ENCODE assay signal across 8 cellular contexts in the genomic region with DNA sequence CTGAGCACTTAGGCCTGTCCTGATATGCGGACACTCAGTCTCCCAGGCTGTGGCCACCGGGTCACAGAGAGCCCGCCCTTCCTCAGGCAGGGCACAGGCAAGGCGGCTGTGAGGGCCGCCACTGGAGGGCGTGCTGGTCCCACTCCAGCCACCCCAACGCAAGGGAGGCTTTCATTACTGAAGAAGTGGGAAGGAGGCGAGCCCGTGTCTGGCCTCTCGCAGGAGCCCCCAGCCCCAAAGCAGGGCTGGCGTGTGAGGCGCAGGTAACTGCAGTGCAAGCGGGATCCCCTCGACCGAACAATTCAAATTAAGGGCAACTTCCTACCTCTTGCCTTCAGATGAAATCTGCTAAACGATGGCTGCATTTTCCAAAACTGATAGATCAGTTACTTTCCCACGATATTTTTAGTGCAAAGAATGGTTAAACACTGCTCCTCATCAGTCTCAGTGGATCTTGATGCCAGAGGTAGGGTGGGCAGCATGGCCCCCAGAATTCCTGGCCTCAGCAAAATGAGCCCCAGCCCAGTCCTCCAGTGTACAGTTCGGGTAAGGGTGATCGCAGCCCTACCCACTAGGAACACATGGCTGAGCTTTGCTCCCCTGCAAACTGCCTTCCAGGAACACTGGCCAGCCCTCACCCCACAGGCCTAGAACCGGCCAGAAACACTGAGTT.
DNase-seq lines count a peak whose midpoint lies in the region; ATAC-seq, FAIRE-seq and TF ChIP-seq lines count a peak whose summit lies in the region.

No MANE protein-coding gene starts in this region.

- no peak overlapping the region for H3K4me2 ChIP-seq in GM12878 (ENCODE audit: control insufficient read depth, insufficient read depth)

- SMC1A ChIA-PET in GM12878 (lab: Charles Lee; ENCODE audit: uncharacterized antibody, unreplicated experiment), result interaction anchor here (1.1 to 2.0 kb wide), 2 partner anchors 29 kb away, joined by 9 to 12 read pairs; no protein-coding TSS in a partner anchor

- H3K4me1 ChIP-seq in GM12878 (ENCODE audit: control insufficient read depth, insufficient read depth, low read length), result peaks cover 29% of the 10 kb centered on the region
- H3K4me1 ChIP-seq in lower lobe of right lung, result peaks cover 10% of the 10 kb centered on the region
- peaks cover 0 to 18% (median 17%) of the 10 kb centered on the region in 4 donors for H3K4me1 ChIP-seq in tibial artery

- DNase-seq in activated CD4-positive, alpha-beta T cell treated with anti-CD3 and anti-CD28 coated beads for 48 hours, result peak; percentile 41
- DNase-seq in activated CD4-positive, alpha-beta T cell treated with anti-CD3 and anti-CD28 coated beads for 1 hour, result no peak
- peak; percentile 19 for DNase-seq in NCI-H1092 (lab: John Stamatoyannopoulos, UW)
- DNase-seq in GM12878 (ENCODE audit: low read depth, low spot score), result no peak
- peak; percentile 65 for DNase-seq in lower lobe of right lung
- no peak for DNase-seq in tibial artery
- DNase-seq in activated gamma-delta T cell treated with Interleukin-2 at 50 U/mL for 16 hours, result no peak

- CTCF ChIA-PET in GM12878 (lab: Yijun Ruan, JAX), result interaction anchor here (1.5 to 3.2 kb wide), 2 partner anchors 30 to 192 kb away, joined by 3 to 32 read pairs; no protein-coding TSS in a partner anchor

- RAD21 ChIA-PET in GM12878 (lab: Charles Lee; ENCODE audit: unreplicated experiment), result interaction anchor here (1.4 to 1.5 kb wide), 2 partner anchors 199 to 217 kb away, joined by 4 read pairs; no protein-coding TSS in a partner anchor

- POLR2A ChIA-PET in GM12878 (lab: Charles Lee), result no interaction called here

- peak; percentile 80 for TF ChIP-seq RAD21 in GM12878 (IDR thresholded peaks at IDR 0.05; ENCODE audit: insufficient read depth, low read depth, low read length)

- ATAC-seq in GM12878 (peak; percentile 62), lower lobe of right lung (peak; percentile 75 to 77), GM21423 (IDR thresholded peaks at IDR 0.05; ENCODE audit: unreplicated experiment) (no peak)

- no peak overlapping the region for H3K4me3 ChIP-seq in GM12878
- no peak overlapping the region for H3K4me3 ChIP-seq in lower lobe of right lung
- H3K4me3 ChIP-seq in tibial artery, result no peak overlapping the region

- H3K79me2 ChIP-seq in GM12878 (ENCODE audit: control insufficient read depth, insufficient read depth, low read length), result no peaks in the 10 kb centered on the region

- FAIRE-seq in GM12878 (lab: Jason Lieb, UNC), result no peak

- H3K9me3 ChIP-seq in GM12878 (replicated peaks; ENCODE audit: control insufficient read depth, insufficient read depth, low read length) (no peaks in the 10 kb centered on the region), lower lobe of right lung (no peaks in the 10 kb centered on the region), tibial artery (no peaks in the 10 kb centered on the region)

- BruUV-seq in GM12878 (replicated peaks; lab: Mats Ljungman, UMichigan), result no TSS peak

- no peak for TF ChIP-seq POLR2A in GM12878 (IDR thresholded peaks at IDR 0.05; ENCODE audit: low read depth, low read length)

- intact Hi-C loops in GM12878 (cut with micrococcal nuclease; ENCODE audit: unreplicated experiment), result loop anchor here (1.0 to 10.0 kb wide), 3 partner anchors 30 to 472 kb away; no protein-coding TSS in a partner anchor
- intact Hi-C loops in lower lobe of right lung (cut with DNase I), result loop anchor here (10.0 kb wide), 1 partner anchor 392 kb away; a partner anchor contains a TSS
- intact Hi-C loops in tibial artery (cut with DNase I; ENCODE audit: low total_unique reads), result loop anchor here (10.0 kb wide), 1 partner anchor 592 kb away; no protein-coding TSS in a partner anchor

- WGBS in GM12878 (ENCODE audit: insufficient coverage, insufficient replicate concordance, low lambda C conversion rate, missing lambda C conversion rate), result 72% methylated on average over 20 of the region's 20 CpGs

- H3K27me3 ChIP-seq in GM12878 (replicated peaks in 1 of 2; ENCODE audit: control insufficient read depth in 2 of 2, insufficient read depth in 2 of 2, low read length in 1 of 2) (no peaks in the 10 kb centered on the region), lower lobe of right lung (ENCODE audit: low read depth) (no peaks in the 10 kb centered on the region), tibial artery (no peaks in the 10 kb centered on the region)

- H2AFZ ChIP-seq in GM12878 (ENCODE audit: control insufficient read depth, low read depth, low read length), result no peak overlapping the region

- TF ChIP-seq CTCF in GM12878 (IDR thresholded peaks at IDR 0.05 in 2 of 3, conservative IDR thresholded peaks at IDR 0.05 in 1 of 3; ENCODE audit: control insufficient read depth in 2 of 3, extremely low read depth in 1 of 3, insufficient read depth in 1 of 3, low read depth in 3 of 3, low read length in 3 of 3) (peak; percentile 74 to 89 (median 89)), lower lobe of right lung (IDR thresholded peaks at IDR 0.05) (peak; percentile 68), tibial artery (IDR thresholded peaks at IDR 0.05) (peak in 1 of 2 experiments; percentile 14)

- in situ Hi-C loops in GM12878 (cut with MboI), result no loop called here

- H3K36me3 ChIP-seq in GM12878 (ENCODE audit: control insufficient read depth in 2 of 2, insufficient read depth in 2 of 2, low read length in 1 of 2) (no peaks in the 10 kb centered on the region), lower lobe of right lung (no peaks in the 10 kb centered on the region), tibial artery (no peaks in the 10 kb centered on the region)

- H3K9ac ChIP-seq in GM12878 (ENCODE audit: control insufficient read depth, insufficient read depth, low read length), result no peak overlapping the region

- H3K27ac ChIP-seq in GM12878 (ENCODE audit: control insufficient read depth, insufficient read depth) (no peak overlapping the region), lower lobe of right lung (no peak overlapping the region), tibial artery (no peak overlapping the region)

- H4K20me1 ChIP-seq in GM12878 (ENCODE audit: control insufficient read depth, insufficient read depth), result no peaks in the 10 kb centered on the region

- TF ChIP-seq EP300 in GM12878 (IDR thresholded peaks at IDR 0.05; ENCODE audit: borderline replicate concordance in 1 of 2, control insufficient read depth in 1 of 2, low read depth in 2 of 2, low read length in 2 of 2), result no peak

TF ChIP-seq in GM12878, 131 proteins besides CTCF, POLR2A, EP300 and RAD21:
- TF ChIP-seq BHLHE40 (IDR thresholded peaks at IDR 0.05; ENCODE audit: borderline replicate concordance in 1 of 2, low read depth in 2 of 2, low read length in 1 of 2) (0 out of 4 replicates have a peak, but pooled peaks of 1 of the 2 experiments have one; percentile 5), NFXL1 (IDR thresholded peaks at IDR 0.05; ENCODE audit: borderline replicate concordance) (no peak), SMC3 (IDR thresholded peaks at IDR 0.05; ENCODE audit: borderline replicate concordance, low read length) (peak; percentile 65), SMARCA5 (IDR thresholded peaks at IDR 0.05) (peak; percentile 58; the same call in 1 of the 2 replicates)
- TF ChIP-seq, protein P1, sequence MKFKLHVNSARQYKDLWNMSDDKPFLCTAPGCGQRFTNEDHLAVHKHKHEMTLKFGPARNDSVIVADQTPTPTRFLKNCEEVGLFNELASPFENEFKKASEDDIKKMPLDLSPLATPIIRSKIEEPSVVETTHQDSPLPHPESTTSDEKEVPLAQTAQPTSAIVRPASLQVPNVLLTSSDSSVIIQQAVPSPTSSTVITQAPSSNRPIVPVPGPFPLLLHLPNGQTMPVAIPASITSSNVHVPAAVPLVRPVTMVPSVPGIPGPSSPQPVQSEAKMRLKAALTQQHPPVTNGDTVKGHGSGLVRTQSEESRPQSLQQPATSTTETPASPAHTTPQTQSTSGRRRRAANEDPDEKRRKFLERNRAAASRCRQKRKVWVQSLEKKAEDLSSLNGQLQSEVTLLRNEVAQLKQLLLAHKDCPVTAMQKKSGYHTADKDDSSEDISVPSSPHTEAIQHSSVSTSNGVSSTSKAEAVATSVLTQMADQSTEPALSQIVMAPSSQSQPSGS (IDR thresholded peaks at IDR 0.05; ENCODE audit: low read length), result no peak

Comparison
In these comparisons a context has a peak if more than half of its experiments do, and no peak if none do; other contexts are left out.
1. DNase-seq: peak in activated CD4-positive, alpha-beta T cell treated with anti-CD3 and anti-CD28 coated beads for 48 hours (single experiment), NCI-H1092 (single experiment) and lower lobe of right lung (single experiment); none in activated CD4-positive, alpha-beta T cell treated with anti-CD3 and anti-CD28 coated beads for 1 hour (single experiment), GM12878 (single experiment), tibial artery (0 of 2) and activated gamma-delta T cell treated with Interleukin-2 at 50 U/mL for 16 hours (single experiment).